10 cellular contexts compared by ENCODE assay signal in genomic region chr4:4866833-4867744, GRCh38. TPM values are rescaled to one million over a fixed set of nuclear protein-coding genes. Genes with fewer than 3 reads are reported as not detected.
DNase-seq lines count a peak whose midpoint lies in the region; TF ChIP-seq lines count a peak whose summit lies in the region.
"Had no signal": no experiment of that assay in that cellular context is flagged by ENCODE, and none has a peak within 500 bp of the region (broad histone marks: within the 10 kb centered on the region; RNA-seq: fewer than 3 reads in every experiment).

No MANE protein-coding gene starts in this region.

- H3K4me3 ChIP-seq in KMS-11 (IDR thresholded peaks at IDR 0.05; ENCODE audit: insufficient read depth, low read depth, low read length) (no peak overlapping the region), fibroblast of lung (replicated peaks in 1 of 4; ENCODE audit: control extremely low read depth in 1 of 4, insufficient read depth in 1 of 4, low read depth in 3 of 4, low read length in 4 of 4) (peak overlapping the region in 1 of 4 experiments; percentile 5), trophoblast cell (ENCODE audit: low read depth, low read length) (no peak overlapping the region)
- H3K4me3 ChIP-seq: MG63 had no signal

- no CpG with 5 or more reads among the region's 69 CpGs for WGBS in trophoblast cell (ENCODE audit: extremely low coverage, insufficient coverage, insufficient read length)

- H2BK120ac ChIP-seq in trophoblast cell (ENCODE audit: insufficient read depth, low read length, poor library complexity): peak overlapping the region; percentile 34

- peak overlapping the region; percentile 10 for H2AK5ac ChIP-seq in trophoblast cell (ENCODE audit: low read length)

- H2BK5ac ChIP-seq in trophoblast cell (ENCODE audit: low read depth, low read length, poor library complexity): peak overlapping the region; percentile 60

- H3K23ac ChIP-seq in trophoblast cell (ENCODE audit: low read length): no peak overlapping the region

- H4K12ac ChIP-seq in trophoblast cell (ENCODE audit: low read depth, low read length): peak overlapping the region; percentile 34

- H2AFZ ChIP-seq in KMS-11 (ENCODE audit: low read depth): peak overlapping the region; percentile 61; the same call in 1 of the 2 replicates
- peak overlapping the region; percentile 10 for H2AFZ ChIP-seq in fibroblast of lung (ENCODE audit: low read length)
- peak overlapping the region; percentile 46 for H2AFZ ChIP-seq in trophoblast cell (ENCODE audit: insufficient read depth, low read length, poor library complexity)

- H3K4me2 ChIP-seq in KMS-11: peak overlapping the region; percentile 25; the same call in 1 of the 2 replicates
- H3K4me2 ChIP-seq in fibroblast of lung (ENCODE audit: extremely low read depth, insufficient read depth, low read length): peak overlapping the region; percentile 20
- H3K4me2 ChIP-seq in trophoblast cell (ENCODE audit: low read length): peak overlapping the region; percentile 60

- peak overlapping the region; percentile 18 for H3K4ac ChIP-seq in trophoblast cell (ENCODE audit: low read depth, low read length)

- H3K79me2 ChIP-seq in KMS-11 (ENCODE audit: insufficient read depth, low read depth): no peaks in the 10 kb centered on the region
- H3K79me2 ChIP-seq in fibroblast of lung (ENCODE audit: control insufficient read depth, insufficient read depth, low read length): no peaks in the 10 kb centered on the region
- H3K79me2 ChIP-seq in trophoblast cell (ENCODE audit: control insufficient read depth, insufficient read depth, low read length, poor library complexity): no peaks in the 10 kb centered on the region

- H4K8ac ChIP-seq in trophoblast cell (ENCODE audit: low read depth, low read length): peak overlapping the region; percentile 79

- peak overlapping the region; percentile 80 for H4K91ac ChIP-seq in trophoblast cell (ENCODE audit: low read depth, low read length)

- H3K14ac ChIP-seq in trophoblast cell (ENCODE audit: low read length): peak overlapping the region; percentile 62

- H3K27me3 ChIP-seq in KMS-11 (ENCODE audit: insufficient read depth, low read depth) (peaks cover 31% of the 10 kb centered on the region), fibroblast of lung (ENCODE audit: control insufficient read depth, insufficient read depth, low read length) (peaks cover 70% of the 10 kb centered on the region), trophoblast cell (ENCODE audit: insufficient read depth, low read length) (peaks cover 51% of the 10 kb centered on the region)
- H3K27me3 ChIP-seq: MG63 had no signal

- H2BK12ac ChIP-seq in trophoblast cell (ENCODE audit: low read length): peak overlapping the region; percentile 83

- peak overlapping the region; percentile 77 for H3K18ac ChIP-seq in trophoblast cell (ENCODE audit: low read length)

- H3K9ac ChIP-seq in KMS-11 (no peak overlapping the region), fibroblast of lung (ENCODE audit: insufficient read depth, low read length) (no peak overlapping the region), trophoblast cell (ENCODE audit: low read length) (no peak overlapping the region)

- no peaks in the 10 kb centered on the region for H3K9me3 ChIP-seq in fibroblast of lung (ENCODE audit: control insufficient read depth, insufficient read depth, low read depth, low read length)
- H3K9me3 ChIP-seq in trophoblast cell (ENCODE audit: insufficient read depth, low read depth, low read length): no peaks in the 10 kb centered on the region
- H3K9me3 ChIP-seq: MG63 had no signal

- DNase-seq in ELF-1 (ENCODE audit: low read depth, low spot score): peak; percentile 80
- no peak for DNase-seq in fibroblast of lung (ENCODE audit: low read depth in 2 of 2)
- DNase-seq in trophoblast cell: no peak
- DNase-seq in LoVo (ENCODE audit: low spot score): no peak
- no peak for DNase-seq in KG1 (lab: John Stamatoyannopoulos, UW)
- DNase-seq in substantia nigra (lab: John Stamatoyannopoulos, UW): no peak
- no peak for DNase-seq in SHP77 treated with DMSO at 0.1 percent for 48 hours (lab: John Stamatoyannopoulos, UW)
- DNase-seq: MG63 had no signal

- H4K20me1 ChIP-seq in KMS-11 (ENCODE audit: insufficient read depth): no peaks in the 10 kb centered on the region
- no peaks in the 10 kb centered on the region for H4K20me1 ChIP-seq in fibroblast of lung (ENCODE audit: control insufficient read depth, extremely low read depth, insufficient read depth, low read length)

- H3K79me1 ChIP-seq in trophoblast cell (ENCODE audit: low read length): peaks cover 25% of the 10 kb centered on the region

- TF ChIP-seq CTCF in KMS-11 (conservative IDR thresholded peaks at IDR 0.05; ENCODE audit: low read depth, low read length) (no peak), fibroblast of lung (conservative IDR thresholded peaks at IDR 0.05 in 1 of 2, IDR thresholded peaks at IDR 0.05 in 1 of 2; ENCODE audit: low read depth in 1 of 2, low read length in 2 of 2) (peak in 1 of 2 donors; percentile 16)

- H3K36me3 ChIP-seq in KMS-11 (ENCODE audit: insufficient read depth) (no peaks in the 10 kb centered on the region), fibroblast of lung (ENCODE audit: control insufficient read depth, insufficient read depth, low read length) (peaks cover 9% of the 10 kb centered on the region), trophoblast cell (ENCODE audit: control insufficient read depth in 1 of 2, insufficient read depth in 2 of 2, low read length in 2 of 2) (peaks cover 10 to 12% of the 10 kb centered on the region in 2 experiments)
- H3K36me3 ChIP-seq: MG63 had no signal

- H3K4me1 ChIP-seq in KMS-11 (ENCODE audit: low read depth, poor library complexity, severe bottlenecking) (no peaks in the 10 kb centered on the region), fibroblast of lung (ENCODE audit: control insufficient read depth, extremely low read depth, insufficient read depth, low read length) (no peaks in the 10 kb centered on the region), trophoblast cell (ENCODE audit: control insufficient read depth in 1 of 2, insufficient read depth in 2 of 2, low read length in 2 of 2) (peaks cover 39 to 55% of the 10 kb centered on the region in 2 experiments)

- H3K27ac ChIP-seq in KMS-11 (no peak overlapping the region), fibroblast of lung (ENCODE audit: insufficient read depth, low read length) (no peak overlapping the region), trophoblast cell (ENCODE audit: low read depth, low read length) (peak overlapping the region; percentile 91), substantia nigra (ENCODE audit: low read depth, low read length, poor library complexity, severe bottlenecking) (no peak overlapping the region)

RNA-seq across cellular contexts. Expression of gene MSX1, which starts 7.6 kb away (rescaled TPM):
- total RNA-seq in fibroblast of lung: 1.3 and 2.1 TPM in 2 replicates
- 2.1 and 5.1 TPM in 2 replicates for polyA plus RNA-seq in fibroblast of lung
- 2.5 and 8.2 TPM in 2 replicates for polyA plus RNA-seq in fibroblast of lung (2012)
- polyA minus RNA-seq in fibroblast of lung (ENCODE audit: low replicate concordance): 0.51 and 1.3 TPM in 2 replicates
- 62.1 and 63.6 TPM in 2 replicates for polyA plus RNA-seq in trophoblast cell (2013)
- total RNA-seq: activated T-helper 1 cell treated with anti-CD3 and anti-CD28 coated beads, Interleukin-12 subunit alpha, Interleukin-12 subunit beta, Interleukin-2, Interleukin-4 antibody, amounts not matched to agents 30 ng/mL and 10 ng/mL and 1 ng/mL, durations not matched to agents 14 hours and 24 hours and 36 hours had no signal

Comparison
In these comparisons a context has a peak if more than half of its experiments do, and no peak if none do; other contexts are left out.
1. H2AFZ ChIP-seq: peak in every context shown above with its lines; median percentile 61 in KMS-11; 46 in trophoblast cell; 10 in fibroblast of lung.